In genomic region chr3:142857056-142857455, GRCh38 we compare ENCODE assay signal across 9 cellular contexts. TPM values are rescaled to one million over a fixed set of nuclear protein-coding genes. Genes with fewer than 3 reads are reported as not detected.
DNase-seq lines count a peak whose midpoint lies in the region; ATAC-seq, FAIRE-seq and TF ChIP-seq lines count a peak whose summit lies in the region.
"Had no signal": no experiment of that assay in that cellular context is flagged by ENCODE, and none has a peak within 500 bp of the region (broad histone marks: within the 10 kb centered on the region; RNA-seq: fewer than 3 reads in every experiment).

No MANE protein-coding gene starts in this region.

- H3K27me3 ChIP-seq in brain microvascular endothelial cell (replicated peaks) (no peaks in the 10 kb centered on the region), mesenchymal stem cell (ENCODE audit: control insufficient read depth in 1 of 2, insufficient read depth in 1 of 2, low read length in 2 of 2) (no peaks in the 10 kb centered on the region)
- H3K27me3 ChIP-seq: SJSA1 had no signal

- no peak overlapping the region for H2BK5ac ChIP-seq in mesenchymal stem cell (ENCODE audit: low read depth, low read length, poor library complexity, severe bottlenecking)

- no peaks in the 10 kb centered on the region for H3K79me1 ChIP-seq in mesenchymal stem cell (replicated peaks; ENCODE audit: low read length, poor library complexity, severe bottlenecking)

- no peaks in the 10 kb centered on the region for H3K9me3 ChIP-seq in mesenchymal stem cell (ENCODE audit: control insufficient read depth, low read length)
- H3K9me3 ChIP-seq: SJSA1 had no signal

- H3K18ac ChIP-seq in mesenchymal stem cell (ENCODE audit: low read depth in 1 of 2, low read length in 2 of 2), result no peak overlapping the region

- no peak for ATAC-seq in HG02610 (IDR thresholded peaks at IDR 0.05; ENCODE audit: unreplicated experiment)

- no peak overlapping the region for H2BK15ac ChIP-seq in mesenchymal stem cell (ENCODE audit: low read depth, poor library complexity, severe bottlenecking)

- H2BK120ac ChIP-seq in mesenchymal stem cell (ENCODE audit: low read depth, low read length), result no peak overlapping the region

- H4K8ac ChIP-seq in mesenchymal stem cell (ENCODE audit: low read length), result no peak overlapping the region

- no peak for FAIRE-seq in GM12892 (lab: Jason Lieb, UNC)

- H3K4me1 ChIP-seq in mesenchymal stem cell (ENCODE audit: control insufficient read depth, insufficient read depth, low read depth, low read length), result peaks cover 11% of the 10 kb centered on the region
- H3K4me1 ChIP-seq: SJSA1 had no signal

- no peak overlapping the region for H3K4me2 ChIP-seq in mesenchymal stem cell (ENCODE audit: low read length, poor library complexity, severe bottlenecking)

- whole genome bisulfite sequencing in mesenchymal stem cell, result 72% methylated on average over 5 of the region's 6 CpGs

- H3K14ac ChIP-seq in mesenchymal stem cell (ENCODE audit: low read length in 2 of 2), result no peak overlapping the region

- no peak overlapping the region for H4K91ac ChIP-seq in mesenchymal stem cell (ENCODE audit: low read length)

- no peak for TF ChIP-seq CTCF in NB4 (IDR thresholded peaks at IDR 0.05; ENCODE audit: low read depth, low read length)
- TF ChIP-seq CTCF in brain microvascular endothelial cell (IDR thresholded peaks at IDR 0.05; ENCODE audit: low read depth, low read length, missing control alignments), result peak; percentile 47

- H3K36me3 ChIP-seq in brain microvascular endothelial cell (replicated peaks) (no peaks in the 10 kb centered on the region), mesenchymal stem cell (ENCODE audit: control insufficient read depth in 1 of 2, insufficient read depth in 2 of 2, low read depth in 1 of 2, low read length in 2 of 2) (no peaks in the 10 kb centered on the region)
- H3K36me3 ChIP-seq: SJSA1 had no signal

- H3K4me3 ChIP-seq in NB4 (ENCODE audit: low read depth, low read length), result no peak overlapping the region
- H3K4me3 ChIP-seq in brain microvascular endothelial cell (ENCODE audit: low read depth, low read length), result no peak overlapping the region
- H3K4me3 ChIP-seq in mesenchymal stem cell (ENCODE audit: insufficient read depth in 1 of 2, low read depth in 1 of 2, low read length in 2 of 2), result no peak overlapping the region
- H3K4me3 ChIP-seq: SJSA1 had no signal

- no peak overlapping the region for H2AK5ac ChIP-seq in mesenchymal stem cell (ENCODE audit: low read length, severe bottlenecking)

- H2BK12ac ChIP-seq in mesenchymal stem cell (ENCODE audit: low read length in 2 of 2), result no peak overlapping the region

- H2AFZ ChIP-seq in mesenchymal stem cell (ENCODE audit: low read depth, low read length), result no peak overlapping the region

- no peak overlapping the region for H3K23ac ChIP-seq in mesenchymal stem cell (ENCODE audit: low read length in 2 of 2)

- H3K4ac ChIP-seq in mesenchymal stem cell (ENCODE audit: low read depth in 1 of 2, low read length in 2 of 2), result no peak overlapping the region

- H3K27ac ChIP-seq in brain microvascular endothelial cell, result no peak overlapping the region
- no peak overlapping the region for H3K27ac ChIP-seq in mesenchymal stem cell (ENCODE audit: low read length, poor library complexity, severe bottlenecking)
- H3K27ac ChIP-seq: SJSA1 had no signal

- DNase-seq in DMS114 treated with DMSO at 0.1 percent for 48 hours (lab: John Stamatoyannopoulos, UW; ENCODE audit: unreplicated experiment), result peak; percentile 3
- DNase-seq in NB4 (ENCODE audit: low read depth), result peak; percentile 36
- DNase-seq in brain microvascular endothelial cell, result no peak
- peak; percentile 16 for DNase-seq in mesenchymal stem cell
- DNase-seq in activated naive CD4-positive, alpha-beta T cell (lab: John Stamatoyannopoulos, UW), result no peak
- no peak for DNase-seq in NOMO-1 (lab: John Stamatoyannopoulos, UW; ENCODE audit: unreplicated experiment in 2 of 2)
- no peak for DNase-seq in GM12892 (ENCODE audit: insufficient read length)

- in situ Hi-C loops in brain microvascular endothelial cell (cut with HindIII; ENCODE audit: low pct_ligation_motif_present, low sequenced_read_pairs), result no loop called here

- H3K9ac ChIP-seq in mesenchymal stem cell (ENCODE audit: low read length), result no peak overlapping the region

- TF ChIP-seq POLR2A in NB4 (IDR thresholded peaks at IDR 0.05; ENCODE audit: extremely low read depth, insufficient read length) (no peak), GM12892 (IDR thresholded peaks at IDR 0.05; ENCODE audit: low read depth, low read length) (no peak)

RNA-seq across cellular contexts. Expression of gene PCOLCE2, which starts 31.8 kb away (rescaled TPM):
- 0.04 TPM for polyA plus RNA-seq in mesenchymal stem cell (2013, experiment 1 of 2)
- 0.07 TPM for polyA plus RNA-seq in mesenchymal stem cell (2013, experiment 2 of 2)
- polyA plus RNA-seq in GM12892 (2012; ENCODE audit: missing spikeins), result 0.59 TPM

Comparison
In these comparisons a context has a peak if more than half of its experiments do, and no peak if none do; other contexts are left out.
1. DNase-seq: peak in DMS114 treated with DMSO at 0.1 percent for 48 hours (single experiment), NB4 (single experiment) and mesenchymal stem cell (single experiment); none in brain microvascular endothelial cell (single experiment), activated naive CD4-positive, alpha-beta T cell (0 of 4), NOMO-1 (0 of 2) and GM12892 (single experiment).